Comparison of ENCODE assay signal across 13 cellular contexts in genomic region chr7:77542399-77542798, GRCh38. TPM values are rescaled to one million over a fixed set of nuclear protein-coding genes. Genes with fewer than 3 reads are reported as not detected.
DNase-seq lines count a peak whose midpoint lies in the region; ATAC-seq and TF ChIP-seq lines count a peak whose summit lies in the region.
"Had no signal": no experiment of that assay in that cellular context is flagged by ENCODE, and none has a peak within 500 bp of the region (broad histone marks: within the 10 kb centered on the region; RNA-seq: fewer than 3 reads in every experiment).

No MANE protein-coding gene starts in this region.

- H2BK120ac ChIP-seq in trophoblast cell (ENCODE audit: insufficient read depth, low read length, poor library complexity) = no peak overlapping the region

- no peak overlapping the region for H3K18ac ChIP-seq in trophoblast cell (ENCODE audit: low read length)

- H4K8ac ChIP-seq in trophoblast cell (ENCODE audit: low read depth, low read length) = no peak overlapping the region

- WGBS in esophagus, 2 donors = 72 to 77% methylated on average over 1 of the region's 1 CpG
- WGBS in trophoblast cell (ENCODE audit: extremely low coverage, insufficient coverage, insufficient read length) = no CpG with 5 or more reads among the region's 1 CpG

- H3K4me2 ChIP-seq in trophoblast cell (ENCODE audit: low read length) = no peak overlapping the region

- H2BK5ac ChIP-seq in trophoblast cell (ENCODE audit: low read depth, low read length, poor library complexity) = no peak overlapping the region

- H2AK5ac ChIP-seq in trophoblast cell (ENCODE audit: low read length) = no peak overlapping the region

- CTCF ChIA-PET in Panc1 (lab: Charles Lee) = no interaction called here

- H2BK12ac ChIP-seq in trophoblast cell (ENCODE audit: low read length) = no peak overlapping the region

- H3K9me3 ChIP-seq in Panc1 (ENCODE audit: control insufficient read depth, insufficient read depth, low read depth, low read length) (no peaks in the 10 kb centered on the region), esophagus (ENCODE audit: control insufficient read depth in 2 of 2, insufficient read depth in 1 of 2, low read depth in 1 of 2, low read length in 1 of 2) (no peaks in the 10 kb centered on the region), trophoblast cell (ENCODE audit: insufficient read depth, low read depth, low read length) (no peaks in the 10 kb centered on the region)
- H3K9me3 ChIP-seq: left lung, thyroid gland had no signal

- H2AFZ ChIP-seq in trophoblast cell (ENCODE audit: insufficient read depth, low read length, poor library complexity) = no peak overlapping the region

- H3K23ac ChIP-seq in trophoblast cell (ENCODE audit: low read length) = no peak overlapping the region

- TF ChIP-seq CTCF in Panc1 (IDR thresholded peaks at IDR 0.05) = no peak

- peaks cover 22% of the 10 kb centered on the region for H3K79me2 ChIP-seq in trophoblast cell (ENCODE audit: control insufficient read depth, insufficient read depth, low read length, poor library complexity)

- H3K79me1 ChIP-seq in trophoblast cell (ENCODE audit: low read length) = peaks cover 16% of the 10 kb centered on the region

- intact Hi-C loops in Panc1 (cut with micrococcal nuclease; ENCODE audit: unreplicated experiment) = no loop called here

- POLR2A ChIA-PET in Panc1 (lab: Charles Lee) = interaction anchor here (0.6 kb wide), 1 partner anchor 86 kb away, joined by 6 read pairs; no protein-coding TSS in a partner anchor

- H3K9ac ChIP-seq in trophoblast cell (ENCODE audit: low read length) = no peak overlapping the region

- H3K14ac ChIP-seq in trophoblast cell (ENCODE audit: low read length) = no peak overlapping the region

- peak overlapping the region; percentile 92 for H3K4ac ChIP-seq in trophoblast cell (ENCODE audit: low read depth, low read length)

- no peak overlapping the region for H4K12ac ChIP-seq in trophoblast cell (ENCODE audit: low read depth, low read length)

- in situ Hi-C loops in Panc1 (cut with HindIII; ENCODE audit: low pct_unique_long_range_greater_than_20kb, low sequenced_read_pairs) = no loop called here

- no peak for DNase-seq in activated CD4-positive, CD25-positive, alpha-beta regulatory T cell treated with anti-CD3 and anti-CD28 coated beads, Interleukin-2, amount 50 U/mL, for 72 hours
- DNase-seq in Panc1 (ENCODE audit: low read depth, low spot score) (no peak), trophoblast cell (peak; percentile 14 to 54), caudate nucleus (lab: John Stamatoyannopoulos, UW) (no peak), NCI-H526 (lab: John Stamatoyannopoulos, UW) (no peak), cerebellar nuclear complex (lab: John Stamatoyannopoulos, UW) (no peak)
- DNase-seq: activated CD8-positive, alpha-beta memory T cell treated with anti-CD3 and anti-CD28 coated beads for 24 hours; DMS153; left lung; T-helper 2 cell; thyroid gland had no signal

- H3K27ac ChIP-seq in Panc1 (ENCODE audit: low read length) (no peak overlapping the region), esophagus (ENCODE audit: low read depth in 2 of 2, low read length in 1 of 2) (peak overlapping the region; percentile 36 to 71), trophoblast cell (ENCODE audit: low read depth, low read length) (no peak overlapping the region), caudate nucleus (ENCODE audit: low read depth, low read length) (no peak overlapping the region)
- H3K27ac ChIP-seq: thyroid gland had no signal

- H3K36me3 ChIP-seq in Panc1 (ENCODE audit: control insufficient read depth, insufficient read depth, low read length) = peaks cover 5% of the 10 kb centered on the region; the same call in 1 of the 2 replicates
- H3K36me3 ChIP-seq in esophagus (ENCODE audit: control insufficient read depth in 2 of 2, insufficient read depth in 2 of 2, low read length in 1 of 2) = no peaks in the 10 kb centered on the region
- peaks cover 3% of the 10 kb centered on the region in 2 experiments for H3K36me3 ChIP-seq in trophoblast cell (ENCODE audit: control insufficient read depth in 1 of 2, insufficient read depth in 2 of 2, low read length in 2 of 2)
- H3K36me3 ChIP-seq: left lung, thyroid gland had no signal

- no peak overlapping the region for H4K91ac ChIP-seq in trophoblast cell (ENCODE audit: low read depth, low read length)

- BruUV-seq in Panc1 (replicated peaks; lab: Mats Ljungman, UMichigan) = TSS peak; percentile 20

- peak; percentile 21 to 41 for ATAC-seq in activated CD4-positive, CD25-positive, alpha-beta regulatory T cell treated with anti-CD3 and anti-CD28 coated beads, Interleukin-2, amount 50 U/mL, for 24 hours
- no peak for ATAC-seq in Panc1
- ATAC-seq: left lung had no signal

- H3K4me1 ChIP-seq in Panc1 (ENCODE audit: control insufficient read depth, insufficient read depth, low read length) (peaks cover 31% of the 10 kb centered on the region), esophagus (ENCODE audit: control insufficient read depth in 2 of 2, insufficient read depth in 2 of 2, low read length in 1 of 2) (peaks cover 0 to 9% of the 10 kb centered on the region in 2 donors), trophoblast cell (ENCODE audit: control insufficient read depth in 1 of 2, insufficient read depth in 2 of 2, low read length in 2 of 2) (peaks cover 8 to 11% of the 10 kb centered on the region in 2 experiments)

- H3K27me3 ChIP-seq in Panc1 (ENCODE audit: control insufficient read depth, insufficient read depth, low read length) (no peaks in the 10 kb centered on the region), esophagus (ENCODE audit: control insufficient read depth in 1 of 2, insufficient read depth in 2 of 2, low read length in 2 of 2) (no peaks in the 10 kb centered on the region), trophoblast cell (ENCODE audit: insufficient read depth, low read length) (no peaks in the 10 kb centered on the region)
- H3K27me3 ChIP-seq: left lung, thyroid gland had no signal

- H3K4me3 ChIP-seq in Panc1 (ENCODE audit: low read depth in 2 of 2, low read length in 2 of 2) = no peak overlapping the region
- H3K4me3 ChIP-seq in esophagus (ENCODE audit: low read depth in 1 of 2, low read length in 2 of 2) = no peak overlapping the region
- H3K4me3 ChIP-seq in trophoblast cell (ENCODE audit: low read depth, low read length) = no peak overlapping the region
- H3K4me3 ChIP-seq: left lung, thyroid gland had no signal

RNA-seq across cellular contexts. Expression of gene PTPN12, which starts 5.3 kb away (rescaled TPM):
- total RNA-seq in Panc1 (2021; ENCODE audit: unreplicated experiment) = 82.1 TPM
- 42.8 TPM for polyA plus RNA-seq in Panc1 (2012; ENCODE audit: insufficient read length)
- polyA plus RNA-seq in esophagus = 10 to 100 TPM; 26.8 to 37.5 TPM
- 105 and 109 TPM in 2 replicates for polyA plus RNA-seq in trophoblast cell (2013)

Comparison
In these comparisons a context has a peak if more than half of its experiments do, and no peak if none do; other contexts are left out.
1. DNase-seq: peak in trophoblast cell (2 of 2); none in activated CD4-positive, CD25-positive, alpha-beta regulatory T cell treated with anti-CD3 and anti-CD28 coated beads, Interleukin-2, amount 50 U/mL, for 72 hours (single experiment), Panc1 (single experiment), caudate nucleus (0 of 61), NCI-H526 (0 of 2) and cerebellar nuclear complex (0 of 2).
2. H3K27ac ChIP-seq: peak in esophagus (2 of 2); none in Panc1 (single experiment), trophoblast cell (single experiment) and caudate nucleus (single experiment).